Comparison of ENCODE assay signal across 21 cellular contexts in genomic region chr17:78332530-78332929, GRCh38. TPM values are rescaled to one million over a fixed set of nuclear protein-coding genes. Genes with fewer than 3 reads are reported as not detected.
A peak's percentile ranks its signal among the peaks of the same experiment; 100 is the strongest.
DNase-seq lines count a peak whose midpoint lies in the region; ATAC-seq and TF ChIP-seq lines count a peak whose summit lies in the region.
"Had no signal": no experiment of that assay in that cellular context is flagged by ENCODE, and none has a peak within 500 bp of the region (broad histone marks: within the 10 kb centered on the region; RNA-seq: fewer than 3 reads in every experiment).

No MANE protein-coding gene starts in this region.

- no peaks in the 10 kb centered on the region for H3K9me3 Mint-ChIP-seq in activated CD4-positive, alpha-beta T cell treated with anti-CD3 and anti-CD28 coated beads, Interleukin-2, amount 10 ng/mL, durations not matched to agents 7 days and 5 days
- no peaks in the 10 kb centered on the region for H3K9me3 Mint-ChIP-seq in CD8-positive, alpha-beta T cell
- H3K9me3 Mint-ChIP-seq in activated CD8-positive, alpha-beta T cell treated with anti-CD3 and anti-CD28 coated beads for 36 hours = no peaks in the 10 kb centered on the region

- intact Hi-C loops in CD8-positive, alpha-beta T cell (cut with DNase I, micrococcal nuclease) = no loop called here
- intact Hi-C loops in activated CD8-positive, alpha-beta T cell treated with anti-CD3 and anti-CD28 coated beads for 36 hours (cut with micrococcal nuclease) = no loop called here
- intact Hi-C loops in prostate gland (cut with DNase I) = no loop called here

- peaks cover 38% of the 10 kb centered on the region for H3K4me1 Mint-ChIP-seq in activated CD4-positive, alpha-beta T cell treated with anti-CD3 and anti-CD28 coated beads, Interleukin-2, amount 10 ng/mL, durations not matched to agents 7 days and 5 days
- H3K4me1 Mint-ChIP-seq in CD8-positive, alpha-beta T cell (ENCODE audit: low read depth) = peaks cover 28% of the 10 kb centered on the region
- peaks cover 35% of the 10 kb centered on the region for H3K4me1 Mint-ChIP-seq in activated CD8-positive, alpha-beta T cell treated with anti-CD3 and anti-CD28 coated beads for 36 hours (ENCODE audit: low read depth)

- H4K91ac ChIP-seq in mesenchymal stem cell (ENCODE audit: low read length) = peak overlapping the region; percentile 25

- no peaks in the 10 kb centered on the region for H3K79me1 ChIP-seq in mesenchymal stem cell (replicated peaks; ENCODE audit: low read length, poor library complexity, severe bottlenecking)

- H3K27me3 ChIP-seq in CD8-positive, alpha-beta T cell (ENCODE audit: insufficient read depth, low read length) = no peaks in the 10 kb centered on the region
- H3K27me3 ChIP-seq in mesenchymal stem cell (ENCODE audit: control insufficient read depth in 1 of 2, insufficient read depth in 1 of 2, low read length in 2 of 2) (no peaks in the 10 kb centered on the region), prostate gland (replicated peaks; ENCODE audit: insufficient read depth) (no peaks in the 10 kb centered on the region)
- H3K27me3 ChIP-seq: spleen, vagina had no signal

- no peak for DNase-seq in activated CD4-positive, alpha-beta T cell treated with anti-CD3 and anti-CD28 coated beads, Interleukin-2, amount 10 ng/mL, durations not matched to agents 7 days and 5 days
- no peak for DNase-seq in activated CD4-positive, alpha-beta T cell treated with anti-CD3 and anti-CD28 coated beads for 4 hours
- no peak for DNase-seq in CD8-positive, alpha-beta T cell
- no peak for DNase-seq in activated CD8-positive, alpha-beta T cell treated with anti-CD3 and anti-CD28 coated beads for 36 hours
- no peak for DNase-seq in mesenchymal stem cell
- no peak for DNase-seq in prostate gland (ENCODE audit: low spot score)
- DNase-seq in DMS 273 treated with DMSO at 0.1 percent for 48 hours (lab: John Stamatoyannopoulos, UW) = no peak
- DNase-seq: activated CD4-positive, CD25-positive, alpha-beta regulatory T cell; activated CD8-positive, alpha-beta memory T cell treated with anti-CD3 and anti-CD28 coated beads, Interleukin-2, amount 50 U/mL, for 4 hours; C1 segment of cervical spinal cord; DMS79 treated with DMSO at 0.1 percent for 48 hours; H7; kidney; mammary epithelial cell; NCI-H1436; NCI-H526 treated with DMSO at 0.1 percent for 48 hours; spleen; substantia nigra had no signal

- no peaks in the 10 kb centered on the region for H3K36me3 Mint-ChIP-seq in activated CD4-positive, alpha-beta T cell treated with anti-CD3 and anti-CD28 coated beads, Interleukin-2, amount 10 ng/mL, durations not matched to agents 7 days and 5 days (ENCODE audit: low read depth)
- H3K36me3 Mint-ChIP-seq in CD8-positive, alpha-beta T cell = no peaks in the 10 kb centered on the region
- H3K36me3 Mint-ChIP-seq in activated CD8-positive, alpha-beta T cell treated with anti-CD3 and anti-CD28 coated beads for 36 hours (ENCODE audit: low read depth) = no peaks in the 10 kb centered on the region

- H3K4me1 ChIP-seq in CD8-positive, alpha-beta T cell (ENCODE audit: insufficient read depth, low read length) = peaks cover 21% of the 10 kb centered on the region
- H3K4me1 ChIP-seq in mesenchymal stem cell (ENCODE audit: control insufficient read depth, insufficient read depth, low read depth, low read length) (peaks cover 27% of the 10 kb centered on the region), prostate gland (replicated peaks) (no peaks in the 10 kb centered on the region)

- H3K27me3 Mint-ChIP-seq in activated CD4-positive, alpha-beta T cell treated with anti-CD3 and anti-CD28 coated beads, Interleukin-2, amount 10 ng/mL, durations not matched to agents 7 days and 5 days = peaks cover 3% of the 10 kb centered on the region
- no peaks in the 10 kb centered on the region for H3K27me3 Mint-ChIP-seq in CD8-positive, alpha-beta T cell (ENCODE audit: low read depth)
- H3K27me3 Mint-ChIP-seq in activated CD8-positive, alpha-beta T cell treated with anti-CD3 and anti-CD28 coated beads for 36 hours = no peaks in the 10 kb centered on the region

- no peaks in the 10 kb centered on the region for H3K9me3 ChIP-seq in CD8-positive, alpha-beta T cell (ENCODE audit: low read length)
- H3K9me3 ChIP-seq in mesenchymal stem cell (ENCODE audit: control insufficient read depth, low read length) (no peaks in the 10 kb centered on the region), prostate gland (no peaks in the 10 kb centered on the region)
- H3K9me3 ChIP-seq: spleen, vagina had no signal

- no peak for ATAC-seq in CD8-positive, alpha-beta T cell
- ATAC-seq in activated CD8-positive, alpha-beta T cell treated with anti-CD3 and anti-CD28 coated beads for 36 hours = no peak
- ATAC-seq in HG03196 (IDR thresholded peaks at IDR 0.05; ENCODE audit: unreplicated experiment) = no peak

- H3K4me3 Mint-ChIP-seq in activated CD4-positive, alpha-beta T cell treated with anti-CD3 and anti-CD28 coated beads, Interleukin-2, amount 10 ng/mL, durations not matched to agents 7 days and 5 days = no peak overlapping the region
- H3K4me3 Mint-ChIP-seq in CD8-positive, alpha-beta T cell = peak overlapping the region; percentile 33
- no peak overlapping the region for H3K4me3 Mint-ChIP-seq in activated CD8-positive, alpha-beta T cell treated with anti-CD3 and anti-CD28 coated beads for 36 hours

- peak overlapping the region; percentile 55 for H2AK5ac ChIP-seq in mesenchymal stem cell (ENCODE audit: low read length, severe bottlenecking)

- H3K4ac ChIP-seq in mesenchymal stem cell (ENCODE audit: low read depth in 1 of 2, low read length in 2 of 2) = no peak overlapping the region

- no peaks in the 10 kb centered on the region for H3K36me3 ChIP-seq in CD8-positive, alpha-beta T cell (ENCODE audit: insufficient read depth, low read length)
- H3K36me3 ChIP-seq in mesenchymal stem cell (ENCODE audit: control insufficient read depth in 1 of 2, insufficient read depth in 2 of 2, low read depth in 1 of 2, low read length in 2 of 2) (no peaks in the 10 kb centered on the region), prostate gland (no peaks in the 10 kb centered on the region)
- H3K36me3 ChIP-seq: spleen, vagina had no signal

- no peak overlapping the region for H2BK5ac ChIP-seq in mesenchymal stem cell (ENCODE audit: low read depth, low read length, poor library complexity, severe bottlenecking)

- peak overlapping the region; percentile 11 for H2BK120ac ChIP-seq in mesenchymal stem cell (ENCODE audit: low read depth, low read length)

- CTCF ChIA-PET in activated CD4-positive, alpha-beta T cell treated with anti-CD3 and anti-CD28 coated beads, Interleukin-2, amount 10 ng/mL, durations not matched to agents 7 days and 5 days (lab: Charles Lee) = interaction anchor here (0.6 kb wide), 1 partner anchor 18 kb away, joined by 3 read pairs; no protein-coding TSS in a partner anchor
- CTCF ChIA-PET in CD8-positive, alpha-beta T cell (lab: Charles Lee) = interaction anchor here (0.9 to 1.0 kb wide), 2 partner anchors 28 to 89 kb away, joined by 3 read pairs; no protein-coding TSS in a partner anchor
- CTCF ChIA-PET in activated CD8-positive, alpha-beta T cell treated with anti-CD3 and anti-CD28 coated beads for 36 hours (lab: Charles Lee) = no interaction called here

- H2BK12ac ChIP-seq in mesenchymal stem cell (ENCODE audit: low read length in 2 of 2) = peak overlapping the region in 1 of 2 experiments; percentile 28

- H4K8ac ChIP-seq in mesenchymal stem cell (ENCODE audit: low read length) = no peak overlapping the region

- H3K18ac ChIP-seq in mesenchymal stem cell (ENCODE audit: low read depth in 1 of 2, low read length in 2 of 2) = peak overlapping the region in 1 of 2 experiments; percentile 0

- TF ChIP-seq POLR2A in prostate gland (IDR thresholded peaks at IDR 0.05) = no peak

- H3K14ac ChIP-seq in mesenchymal stem cell (ENCODE audit: low read length in 2 of 2) = no peak overlapping the region

- no peak for TF ChIP-seq CTCF in CD8-positive, alpha-beta T cell (IDR thresholded peaks at IDR 0.05)
- TF ChIP-seq CTCF in activated CD8-positive, alpha-beta T cell treated with anti-CD3 and anti-CD28 coated beads for 36 hours (IDR thresholded peaks at IDR 0.05) = no peak
- no peak for TF ChIP-seq CTCF in prostate gland (IDR thresholded peaks at IDR 0.05)

- H2AFZ ChIP-seq in mesenchymal stem cell (ENCODE audit: low read depth, low read length) = no peak overlapping the region

- no peak overlapping the region for H3K4me3 ChIP-seq in CD8-positive, alpha-beta T cell (ENCODE audit: low read depth, low read length)
- H3K4me3 ChIP-seq in mesenchymal stem cell (ENCODE audit: insufficient read depth in 1 of 2, low read depth in 1 of 2, low read length in 2 of 2) = no peak overlapping the region
- no peak overlapping the region for H3K4me3 ChIP-seq in prostate gland
- H3K4me3 ChIP-seq: spleen, vagina had no signal

- H3K27ac Mint-ChIP-seq in activated CD4-positive, alpha-beta T cell treated with anti-CD3 and anti-CD28 coated beads, Interleukin-2, amount 10 ng/mL, durations not matched to agents 7 days and 5 days = peak overlapping the region; percentile 72
- peak overlapping the region; percentile 92 for H3K27ac Mint-ChIP-seq in CD8-positive, alpha-beta T cell
- peak overlapping the region; percentile 65 for H3K27ac Mint-ChIP-seq in activated CD8-positive, alpha-beta T cell treated with anti-CD3 and anti-CD28 coated beads for 36 hours

- H2BK15ac ChIP-seq in mesenchymal stem cell (ENCODE audit: low read depth, poor library complexity, severe bottlenecking) = peak overlapping the region; percentile 49

- H3K27ac ChIP-seq in CD8-positive, alpha-beta T cell (ENCODE audit: low read depth, low read length) = peak overlapping the region; percentile 3
- no peak overlapping the region for H3K27ac ChIP-seq in mesenchymal stem cell (ENCODE audit: low read length, poor library complexity, severe bottlenecking)
- no peak overlapping the region for H3K27ac ChIP-seq in prostate gland
- H3K27ac ChIP-seq: vagina had no signal

- no peak overlapping the region for H3K9ac ChIP-seq in mesenchymal stem cell (ENCODE audit: low read length)

- H3K4me2 ChIP-seq in mesenchymal stem cell (ENCODE audit: low read length, poor library complexity, severe bottlenecking) = no peak overlapping the region

- no peak overlapping the region for H3K23ac ChIP-seq in mesenchymal stem cell (ENCODE audit: low read length in 2 of 2)

- POLR2A ChIA-PET in activated CD4-positive, alpha-beta T cell treated with anti-CD3 and anti-CD28 coated beads, Interleukin-2, amount 10 ng/mL, durations not matched to agents 7 days and 5 days (lab: Charles Lee) = interaction anchor here (0.6 kb wide), 1 partner anchor 22 kb away, joined by 9 read pairs; no protein-coding TSS in a partner anchor
- POLR2A ChIA-PET in CD8-positive, alpha-beta T cell (lab: Charles Lee) = no interaction called here
- POLR2A ChIA-PET in activated CD8-positive, alpha-beta T cell treated with anti-CD3 and anti-CD28 coated beads for 36 hours (lab: Charles Lee) = no interaction called here

- WGBS in mesenchymal stem cell = 92% methylated on average over 8 of the region's 8 CpGs
- 85% methylated on average over 8 of the region's 8 CpGs for WGBS in prostate gland

RNA-seq across cellular contexts. Expression of gene SOCS3, which starts 27.3 kb away (rescaled TPM):
- total RNA-seq in activated CD4-positive, alpha-beta T cell treated with anti-CD3 and anti-CD28 coated beads, Interleukin-2, amount 10 ng/mL, durations not matched to agents 7 days and 5 days = 10 to 100 TPM; 22.2 to 24.4 TPM
- 100 to 1,000 TPM; 279 to 283 TPM for total RNA-seq in CD8-positive, alpha-beta T cell
- 10 to 100 TPM; 48.6 to 49.1 TPM for total RNA-seq in activated CD8-positive, alpha-beta T cell treated with anti-CD3 and anti-CD28 coated beads for 36 hours
- 64.5 TPM for polyA plus RNA-seq in mesenchymal stem cell (2013, experiment 1 of 2)
- 62.3 TPM for polyA plus RNA-seq in mesenchymal stem cell (2013, experiment 2 of 2)
- total RNA-seq in prostate gland = 10 to 100 TPM; 10.6 to 59.6 TPM
- total RNA-seq: OCI-LY7 had no signal

RNA-seq across cellular contexts. Expression of gene PGS1, which starts 45.9 kb away (rescaled TPM):
- total RNA-seq in activated CD4-positive, alpha-beta T cell treated with anti-CD3 and anti-CD28 coated beads, Interleukin-2, amount 10 ng/mL, durations not matched to agents 7 days and 5 days = 10 to 100 TPM; 71.1 to 78.3 TPM
- 10 to 100 TPM; 34.6 to 36.3 TPM for total RNA-seq in CD8-positive, alpha-beta T cell
- total RNA-seq in activated CD8-positive, alpha-beta T cell treated with anti-CD3 and anti-CD28 coated beads for 36 hours = 10 to 100 TPM; 42.1 to 43.3 TPM
- 21.8 TPM for polyA plus RNA-seq in mesenchymal stem cell (2013, experiment 1 of 2)
- 22.1 TPM for polyA plus RNA-seq in mesenchymal stem cell (2013, experiment 2 of 2)
- total RNA-seq in prostate gland = 10 to 100 TPM; 29.2 to 57.4 TPM

Comparison
In these comparisons a context has a peak if more than half of its experiments do, and no peak if none do; other contexts are left out.
1. RNA of gene SOCS3, which starts 27.3 kb away (total RNA-seq): 279 to 283 TPM in CD8-positive, alpha-beta T cell; 10.6 to 59.6 TPM in prostate gland, 48.6 to 49.1 TPM in activated CD8-positive, alpha-beta T cell treated with anti-CD3 and anti-CD28 coated beads for 36 hours and 22.2 to 24.4 TPM in activated CD4-positive, alpha-beta T cell treated with anti-CD3 and anti-CD28 coated beads, Interleukin-2, amount 10 ng/mL, durations not matched to agents 7 days and 5 days; every median in the first group is over 4 times any median in the second.
2. Peak in every context shown above with its lines, with median percentiles within 50 percentile points of each other: H3K27ac Mint-ChIP-seq.